Comparison of ENCODE assay signal across 11 cellular contexts in the genomic region with DNA sequence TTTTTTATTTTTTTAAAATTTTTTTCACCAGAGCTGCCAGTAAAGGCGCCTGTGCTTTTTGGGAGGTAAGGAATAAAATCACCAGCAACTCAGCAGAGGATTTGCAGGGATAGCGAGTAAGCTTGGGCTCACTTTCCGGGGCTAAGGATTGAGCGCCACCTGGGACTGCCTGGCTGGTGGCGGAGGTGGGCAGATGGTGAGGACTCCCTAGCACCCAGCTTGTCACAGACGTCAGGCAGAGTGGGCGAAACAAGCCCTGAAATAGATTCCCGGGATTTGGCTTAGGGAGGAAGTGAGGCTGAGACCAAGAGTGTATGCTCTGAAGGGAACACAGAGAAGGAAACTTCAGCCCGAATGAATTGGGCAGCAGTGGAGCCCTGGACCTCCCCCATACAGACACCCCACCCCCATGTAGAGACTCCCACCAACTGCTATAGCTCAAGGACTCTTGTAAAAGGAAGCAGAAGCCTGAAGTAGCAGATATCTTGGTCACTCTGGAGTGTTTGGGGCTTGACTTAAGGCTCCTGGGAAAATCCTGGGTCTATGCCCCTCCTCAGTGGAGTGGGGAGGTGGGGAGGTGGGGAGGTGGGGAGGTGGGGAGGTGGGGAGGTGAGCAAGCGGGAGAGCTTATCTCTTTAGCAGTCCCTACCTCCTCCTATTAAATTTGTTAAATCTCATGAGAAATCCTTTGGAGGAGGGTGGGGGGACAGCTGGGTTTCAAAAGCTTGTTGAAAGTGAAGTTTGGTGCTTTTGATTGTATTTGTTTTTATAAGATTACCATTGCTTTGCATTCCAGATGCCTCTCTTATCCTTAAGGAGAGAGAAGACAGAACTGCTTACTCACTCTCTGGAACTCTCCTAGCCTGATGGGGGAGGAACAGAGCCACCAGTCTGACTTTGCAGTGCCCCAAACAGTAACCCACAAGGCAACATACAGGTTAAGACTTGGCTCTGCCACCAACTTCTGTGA. TPM values are rescaled to one million over a fixed set of nuclear protein-coding genes. Genes with fewer than 3 reads are reported as not detected.
DNase-seq lines count a peak whose midpoint lies in the region; ATAC-seq, FAIRE-seq and TF ChIP-seq lines count a peak whose summit lies in the region.
"Had no signal": no experiment of that assay in that cellular context is flagged by ENCODE, and none has a peak within 500 bp of the region (broad histone marks: within the 10 kb centered on the region; RNA-seq: fewer than 3 reads in every experiment).

No MANE protein-coding gene starts in this region.

- peak overlapping the region; percentile 93 for H2AFZ ChIP-seq in GM23338

- H3K36me3 Mint-ChIP-seq in GM23338 (ENCODE audit: low read depth) (no peaks in the 10 kb centered on the region), MCF 10A (ENCODE audit: insufficient read depth, unreplicated experiment) (peaks cover 5% of the 10 kb centered on the region)
- H3K36me3 Mint-ChIP-seq in activated naive CD4-positive, alpha-beta T cell treated with anti-CD3 and anti-CD28 coated beads, Interleukin-2, amount 10 ng/mL, durations not matched to agents 7 days and 5 days, result no peaks in the 10 kb centered on the region

- peak overlapping the region; percentile 19; the same call in 1 of the 2 replicates for H3K27ac ChIP-seq in GM23338 (ENCODE audit: low read depth)
- peak overlapping the region; percentile 52 for H3K27ac ChIP-seq in SK-N-MC
- no peak overlapping the region for H3K27ac ChIP-seq in pancreas

- peak; percentile 30 for DNase-seq in GM23338 (ENCODE audit: low spot score)
- DNase-seq in SK-N-MC (ENCODE audit: low read depth, low spot score), result no peak
- DNase-seq in fibroblast of the conjunctiva (ENCODE audit: low read depth), result peak; percentile 29
- peak; percentile 55 for DNase-seq in renal cortical epithelial cell (ENCODE audit: low read depth)
- DNase-seq in MCF 10A (ENCODE audit: unreplicated experiment), result no peak
- no peak for DNase-seq in pancreas
- DNase-seq in activated naive CD4-positive, alpha-beta T cell treated with anti-CD3 and anti-CD28 coated beads, Interleukin-2, amount 10 ng/mL, durations not matched to agents 7 days and 5 days, result no peak
- DNase-seq: stimulated activated naive CD8-positive, alpha-beta T cell treated with anti-CD3 and anti-CD28 coated beads, Interleukin-15, amount 100 ng/mL, for 72 hours had no signal

- intact Hi-C loops in MCF 10A (cut with micrococcal nuclease), result no loop called here
- intact Hi-C loops in pancreas (cut with DNase I), result loop anchor here in 1 of 3 donors (10.0 kb wide), 1 partner anchor 68 kb away; no protein-coding TSS in a partner anchor

- H3K4me3 ChIP-seq in GM23338 (no peak overlapping the region), SK-N-MC (no peak overlapping the region), pancreas (no peak overlapping the region)
- H3K4me3 ChIP-seq: lung had no signal

- ATAC-seq in GM23338, result peak; percentile 56
- ATAC-seq in HG02852 (IDR thresholded peaks at IDR 0.05; ENCODE audit: unreplicated experiment), result no peak
- no peak for ATAC-seq in pancreas
- ATAC-seq: stimulated activated naive CD8-positive, alpha-beta T cell treated with anti-CD3 and anti-CD28 coated beads, Interleukin-15, amount 100 ng/mL, for 72 hours had no signal

- H3K4me1 ChIP-seq in GM23338 (ENCODE audit: insufficient read depth) (peaks cover 2% of the 10 kb centered on the region; the same call in 1 of the 2 replicates), pancreas (no peaks in the 10 kb centered on the region)

- no TSS peak for BruUV-seq in MCF 10A (replicated peaks; lab: Mats Ljungman, UMichigan)

- 62 to 65% methylated on average over 10 of the region's 10 CpGs for WGBS in pancreas, 2 donors

- peaks cover 9% of the 10 kb centered on the region for H3K27me3 Mint-ChIP-seq in GM23338 (ENCODE audit: insufficient read depth, low read depth, poor library complexity)
- H3K27me3 Mint-ChIP-seq in MCF 10A (ENCODE audit: insufficient read depth, unreplicated experiment), result no peaks in the 10 kb centered on the region
- peaks cover 37% of the 10 kb centered on the region for H3K27me3 Mint-ChIP-seq in activated naive CD4-positive, alpha-beta T cell treated with anti-CD3 and anti-CD28 coated beads, Interleukin-2, amount 10 ng/mL, durations not matched to agents 7 days and 5 days

- H3K27me3 ChIP-seq in GM23338 (ENCODE audit: insufficient read depth) (no peaks in the 10 kb centered on the region), pancreas (no peaks in the 10 kb centered on the region)

- CTCF ChIA-PET in MCF 10A (lab: Yijun Ruan, JAX), result interaction anchor here (1.3 to 5.5 kb wide), 4 partner anchors 9 to 77 kb away, joined by 3 to 30 read pairs (median 8); partner anchors contain the start of gene DHX8
- CTCF ChIA-PET in activated naive CD4-positive, alpha-beta T cell treated with anti-CD3 and anti-CD28 coated beads, Interleukin-2, amount 10 ng/mL, durations not matched to agents 7 days and 5 days (lab: Charles Lee), result interaction anchor here (0.6 kb wide), 1 partner anchor 16 kb away, joined by 4 read pairs; no protein-coding TSS in a partner anchor

- H3K79me2 ChIP-seq in GM23338 (replicated peaks; ENCODE audit: insufficient read depth), result no peaks in the 10 kb centered on the region

- H3K27ac Mint-ChIP-seq in GM23338 (peak overlapping the region; percentile 83), MCF 10A (ENCODE audit: low read depth, unreplicated experiment) (no peak overlapping the region)
- H3K27ac Mint-ChIP-seq in activated naive CD4-positive, alpha-beta T cell treated with anti-CD3 and anti-CD28 coated beads, Interleukin-2, amount 10 ng/mL, durations not matched to agents 7 days and 5 days, result no peak overlapping the region
- H3K27ac Mint-ChIP-seq: stimulated activated naive CD8-positive, alpha-beta T cell treated with anti-CD3 and anti-CD28 coated beads, Interleukin-15, amount 100 ng/mL, for 72 hours had no signal

- H3K4me3 Mint-ChIP-seq in GM23338, result no peak overlapping the region
- no peak overlapping the region for H3K4me3 Mint-ChIP-seq in MCF 10A (ENCODE audit: unreplicated experiment)
- no peak overlapping the region for H3K4me3 Mint-ChIP-seq in activated naive CD4-positive, alpha-beta T cell treated with anti-CD3 and anti-CD28 coated beads, Interleukin-2, amount 10 ng/mL, durations not matched to agents 7 days and 5 days
- H3K4me3 Mint-ChIP-seq: stimulated activated naive CD8-positive, alpha-beta T cell treated with anti-CD3 and anti-CD28 coated beads, Interleukin-15, amount 100 ng/mL, for 72 hours had no signal

- TF ChIP-seq CTCF in GM23338 (conservative IDR thresholded peaks at IDR 0.05; ENCODE audit: low read depth in 2 of 2) (no peak; a peak in 1 of 4 replicates), MCF 10A (IDR thresholded peaks at IDR 0.05; ENCODE audit: unreplicated experiment) (no peak), pancreas (IDR thresholded peaks at IDR 0.05) (no peak)

- no peak for FAIRE-seq in pancreas (lab: Jason Lieb, UNC)
- FAIRE-seq: G401.6 had no signal

- H3K4me1 Mint-ChIP-seq in GM23338 (peaks cover 22% of the 10 kb centered on the region), MCF 10A (ENCODE audit: insufficient read depth, unreplicated experiment) (peaks cover 28% of the 10 kb centered on the region)
- H3K4me1 Mint-ChIP-seq in activated naive CD4-positive, alpha-beta T cell treated with anti-CD3 and anti-CD28 coated beads, Interleukin-2, amount 10 ng/mL, durations not matched to agents 7 days and 5 days, result peaks cover 5% of the 10 kb centered on the region
- H3K4me1 Mint-ChIP-seq: stimulated activated naive CD8-positive, alpha-beta T cell treated with anti-CD3 and anti-CD28 coated beads, Interleukin-15, amount 100 ng/mL, for 72 hours had no signal

- H3K36me3 ChIP-seq in GM23338 (ENCODE audit: insufficient read depth), result no peaks in the 10 kb centered on the region
- H3K36me3 ChIP-seq in SK-N-MC (ENCODE audit: insufficient read depth, low read length), result no peaks in the 10 kb centered on the region
- no peaks in the 10 kb centered on the region for H3K36me3 ChIP-seq in pancreas

- no peak overlapping the region for H3K9ac ChIP-seq in SK-N-MC (ENCODE audit: insufficient read length)

- POLR2A ChIA-PET in MCF 10A (lab: Yijun Ruan, JAX), result interaction anchor here (0.6 to 23.4 kb wide), 10 partner anchors 6 to 785 kb away, joined by 3 to 654 read pairs (median 8); partner anchors contain the start of genes ARL4D and DHX8

- H4K20me1 ChIP-seq in GM23338 (replicated peaks; ENCODE audit: insufficient read depth), result no peaks in the 10 kb centered on the region

- no peaks in the 10 kb centered on the region for H3K9me2 ChIP-seq in GM23338 (ENCODE audit: insufficient read depth)

- H3K9me3 Mint-ChIP-seq in GM23338 (no peaks in the 10 kb centered on the region), MCF 10A (ENCODE audit: unreplicated experiment) (no peaks in the 10 kb centered on the region)
- no peaks in the 10 kb centered on the region for H3K9me3 Mint-ChIP-seq in activated naive CD4-positive, alpha-beta T cell treated with anti-CD3 and anti-CD28 coated beads, Interleukin-2, amount 10 ng/mL, durations not matched to agents 7 days and 5 days
- H3K9me3 Mint-ChIP-seq: stimulated activated naive CD8-positive, alpha-beta T cell treated with anti-CD3 and anti-CD28 coated beads, Interleukin-15, amount 100 ng/mL, for 72 hours had no signal

- H3K4me2 ChIP-seq in GM23338, result peak overlapping the region; percentile 25; the same call in 1 of the 2 replicates

- no peaks in the 10 kb centered on the region for H3F3A ChIP-seq in GM23338 (replicated peaks; ENCODE audit: low read depth)

- no peaks in the 10 kb centered on the region for H3K9me3 ChIP-seq in SK-N-MC (ENCODE audit: low read depth, low read length)
- no peaks in the 10 kb centered on the region for H3K9me3 ChIP-seq in pancreas

TF ChIP-seq in GM23338, 12 proteins besides CTCF, POLR2A, EP300 and RAD21 (continues in another document):
- TF ChIP-seq EZH2 (IDR thresholded peaks at IDR 0.05; ENCODE audit: low read depth, unreplicated experiment) (no peak), JUNB (IDR thresholded peaks at IDR 0.05; ENCODE audit: unreplicated experiment) (no peak), POLR2AphosphoS5 (IDR thresholded peaks at IDR 0.05; ENCODE audit: low read depth) (no peak), CREB1 (CRISPR knock-in tag; IDR thresholded peaks at IDR 0.05; ENCODE audit: low read depth) (no peak)

RNA-seq across cellular contexts. Expression of gene ARL4D, which starts 8.2 kb away (rescaled TPM):
- 7.2 and 8.7 TPM in 2 replicates for total RNA-seq in GM23338 (2014; rRNA removed; shearing (Covaris generic))
- polyA plus RNA-seq in GM23338 (2016; fragmentation: Nextera tagmentation; extraction: Ambion mirVana) (9.5 and 11.5 TPM in 2 replicates), pancreas (1 to 10 TPM; 2.1 to 3.9 TPM)
- total RNA-seq in renal cortical epithelial cell (17.2 and 26.5 TPM in 2 replicates), MCF 10A (2022) (33.5 and 38.8 TPM in 2 replicates), pancreas (1 to 10 TPM; 1.2 to 2.6 (median 1.5) TPM)

Comparison
In these comparisons a context has a peak if more than half of its experiments do, and no peak if none do; other contexts are left out.
1. DNase-seq: peak in GM23338 (single experiment), fibroblast of the conjunctiva (single experiment) and renal cortical epithelial cell (single experiment); none in SK-N-MC (single experiment), MCF 10A (single experiment), pancreas (0 of 6) and activated naive CD4-positive, alpha-beta T cell treated with anti-CD3 and anti-CD28 coated beads, Interleukin-2, amount 10 ng/mL, durations not matched to agents 7 days and 5 days (single experiment).
2. H3K27ac ChIP-seq: peak in GM23338 (single experiment) and SK-N-MC (single experiment); none in pancreas (0 of 4).